ENCODE assay signal across 15 cellular contexts in the genomic region with DNA sequence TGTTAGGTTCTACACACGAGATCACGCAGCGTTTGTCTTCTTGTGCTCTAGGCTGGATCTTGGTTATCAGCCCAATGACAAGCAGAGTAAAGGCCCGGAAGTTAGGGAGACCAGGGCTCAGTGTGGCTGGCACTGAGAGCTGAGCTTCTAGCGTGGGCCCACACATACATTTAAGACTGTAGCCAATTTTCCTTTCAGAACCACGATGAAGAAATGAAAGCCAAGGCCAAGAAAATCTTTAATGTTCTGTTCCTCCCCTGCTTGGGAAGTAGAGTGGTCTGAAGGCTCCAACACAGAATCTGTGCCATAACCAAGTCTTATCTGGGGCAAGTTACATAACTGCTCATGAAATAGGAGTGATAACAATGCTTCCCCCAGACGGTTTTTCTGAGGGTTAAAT. TPM values are rescaled to one million over a fixed set of nuclear protein-coding genes. Genes with fewer than 3 reads are reported as not detected.
DNase-seq lines count a peak whose midpoint lies in the region; ATAC-seq, FAIRE-seq and TF ChIP-seq lines count a peak whose summit lies in the region.
"Had no signal": no experiment of that assay in that cellular context is flagged by ENCODE, and none has a peak within 500 bp of the region (broad histone marks: within the 10 kb centered on the region; RNA-seq: fewer than 3 reads in every experiment).

No MANE protein-coding gene starts in this region.

- H2AFZ ChIP-seq in fibroblast of lung (ENCODE audit: low read length), result no peak overlapping the region

- no peak for TF ChIP-seq POLR2A in stomach (IDR thresholded peaks at IDR 0.05)

- TF ChIP-seq EP300 in stomach (IDR thresholded peaks at IDR 0.05), result no peak

- H3K4me2 ChIP-seq in fibroblast of lung (ENCODE audit: extremely low read depth, insufficient read depth, low read length), result peak overlapping the region; percentile 70

- H3K27me3 ChIP-seq in fibroblast of lung (ENCODE audit: control insufficient read depth, insufficient read depth, low read length) (no peaks in the 10 kb centered on the region), stomach (no peaks in the 10 kb centered on the region)

- 68 to 77% (median 73%) methylated on average over 7 of the region's 7 CpGs for WGBS in stomach, 5 donors

- no peaks in the 10 kb centered on the region for H3K9me3 ChIP-seq in fibroblast of lung (ENCODE audit: control insufficient read depth, insufficient read depth, low read depth, low read length)
- H3K9me3 ChIP-seq in stomach, result no peaks in the 10 kb centered on the region

- POLR2A ChIA-PET in RWPE1 (lab: Yijun Ruan, JAX; ENCODE audit: low non-redundant PET), result no interaction called here

- H3K27ac ChIP-seq in RWPE1 (0 out of 2 replicates have a peak overlapping the region, but pooled peaks have one; percentile 23), fibroblast of lung (ENCODE audit: insufficient read depth, low read length) (peak overlapping the region; percentile 37), stomach (peak overlapping the region in 4 of 5 donors; percentile 23 to 66 (median 44))

- H3K4me3 ChIP-seq in fibroblast of lung (replicated peaks in 1 of 4; ENCODE audit: control extremely low read depth in 1 of 4, insufficient read depth in 1 of 4, low read depth in 3 of 4, low read length in 4 of 4), result no peak overlapping the region
- H3K4me3 ChIP-seq in stomach, result no peak overlapping the region

- CTCF ChIA-PET in RWPE1 (lab: Yijun Ruan, JAX), result no interaction called here

- peaks cover 48% of the 10 kb centered on the region for H3K4me1 Mint-ChIP-seq in activated CD4-positive, alpha-beta T cell treated with anti-CD3 and anti-CD28 coated beads, Interleukin-2, amount 10 ng/mL, durations not matched to agents 24 days and 14 days

- H3K36me3 Mint-ChIP-seq in activated CD4-positive, alpha-beta T cell treated with anti-CD3 and anti-CD28 coated beads, Interleukin-2, amount 10 ng/mL, durations not matched to agents 24 days and 14 days (ENCODE audit: low read depth), result peaks cover 31% of the 10 kb centered on the region

- no peak for ATAC-seq in HG03108 (IDR thresholded peaks at IDR 0.05; ENCODE audit: unreplicated experiment)
- ATAC-seq: SK-N-SH treated with all-trans-retinoic acid at 6 μM for 48 hours had no signal

- no peak overlapping the region for H3K9ac ChIP-seq in fibroblast of lung (ENCODE audit: insufficient read depth, low read length)

- H3K79me2 ChIP-seq in fibroblast of lung (ENCODE audit: control insufficient read depth, insufficient read depth, low read length), result peaks cover 21% of the 10 kb centered on the region

- DNase-seq in activated CD4-positive, alpha-beta T cell treated with anti-CD3 and anti-CD28 coated beads, Interleukin-2, amount 10 ng/mL, durations not matched to agents 24 days and 14 days, result no peak
- no peak for DNase-seq in activated CD4-positive, alpha-beta T cell treated with anti-CD3 and anti-CD28 coated beads, Interleukin-2, amount 50 U/mL, for 1 hour
- DNase-seq in RWPE1 (ENCODE audit: low spot score), result no peak
- DNase-seq in fibroblast of lung (ENCODE audit: low read depth in 2 of 2), result no peak
- no peak for DNase-seq in stomach
- DNase-seq in HTR-8/SVneo (ENCODE audit: insufficient read length, low spot score), result no peak
- DNase-seq in NCI-H1092 treated with DMSO at 0.1 percent for 48 hours (lab: John Stamatoyannopoulos, UW), result no peak
- DNase-seq: activated CD4-positive, CD25-positive, alpha-beta regulatory T cell; activated T-cell treated with anti-CD3 and anti-CD28 coated beads, Interleukin-2, amount 50 U/mL, for 48 hours; glutamatergic neuron; NCI-H2171 had no signal

- intact Hi-C loops in activated CD4-positive, alpha-beta T cell treated with anti-CD3 and anti-CD28 coated beads, Interleukin-2, amount 10 ng/mL, durations not matched to agents 24 days and 14 days (cut with micrococcal nuclease), result loop anchor here (5.0 kb wide), 1 partner anchor 34 kb away; no protein-coding TSS in a partner anchor
- intact Hi-C loops in stomach (cut with DNase I; ENCODE audit: low total_unique reads), result no loop called here

- H3K9me3 Mint-ChIP-seq in activated CD4-positive, alpha-beta T cell treated with anti-CD3 and anti-CD28 coated beads, Interleukin-2, amount 10 ng/mL, durations not matched to agents 24 days and 14 days, result no peaks in the 10 kb centered on the region

- H3K27ac Mint-ChIP-seq in activated CD4-positive, alpha-beta T cell treated with anti-CD3 and anti-CD28 coated beads, Interleukin-2, amount 10 ng/mL, durations not matched to agents 24 days and 14 days, result peak overlapping the region; percentile 1

- no peaks in the 10 kb centered on the region for H3K27me3 Mint-ChIP-seq in activated CD4-positive, alpha-beta T cell treated with anti-CD3 and anti-CD28 coated beads, Interleukin-2, amount 10 ng/mL, durations not matched to agents 24 days and 14 days

- no peak for FAIRE-seq in HTR-8/SVneo (lab: Jason Lieb, UNC)
- FAIRE-seq: bronchial epithelial cell, GM18507 had no signal

- H3K4me1 ChIP-seq in fibroblast of lung (ENCODE audit: control insufficient read depth, extremely low read depth, insufficient read depth, low read length) (peaks cover 30% of the 10 kb centered on the region), stomach (peaks cover 34 to 97% (median 55%) of the 10 kb centered on the region in 4 donors)

- H4K20me1 ChIP-seq in fibroblast of lung (ENCODE audit: control insufficient read depth, extremely low read depth, insufficient read depth, low read length), result no peaks in the 10 kb centered on the region

- H3K36me3 ChIP-seq in fibroblast of lung (ENCODE audit: control insufficient read depth, insufficient read depth, low read length) (peaks cover 3% of the 10 kb centered on the region), stomach (peaks cover 0 to 10% (median 2%) of the 10 kb centered on the region in 4 donors)

- TF ChIP-seq CTCF in RWPE1 (conservative IDR thresholded peaks at IDR 0.05; ENCODE audit: low read depth), result no peak
- no peak for TF ChIP-seq CTCF in fibroblast of lung (conservative IDR thresholded peaks at IDR 0.05 in 1 of 2, IDR thresholded peaks at IDR 0.05 in 1 of 2; ENCODE audit: low read depth in 1 of 2, low read length in 2 of 2)
- TF ChIP-seq CTCF in stomach (IDR thresholded peaks at IDR 0.05), result no peak

- no peak overlapping the region for H3K4me3 Mint-ChIP-seq in activated CD4-positive, alpha-beta T cell treated with anti-CD3 and anti-CD28 coated beads, Interleukin-2, amount 10 ng/mL, durations not matched to agents 24 days and 14 days

RNA-seq across cellular contexts. Expression of gene ST3GAL4, which starts 4.7 kb away (rescaled TPM):
- total RNA-seq in activated CD4-positive, alpha-beta T cell treated with anti-CD3 and anti-CD28 coated beads, Interleukin-2, amount 10 ng/mL, durations not matched to agents 24 days and 14 days, result 12.3 and 13.3 TPM in 2 replicates
- total RNA-seq in fibroblast of lung, result 25.2 and 36.8 TPM in 2 replicates
- 16.7 and 24.8 TPM in 2 replicates for polyA plus RNA-seq in fibroblast of lung
- 14.7 and 23.5 TPM in 2 replicates for polyA plus RNA-seq in fibroblast of lung (2012)
- polyA minus RNA-seq in fibroblast of lung (ENCODE audit: low replicate concordance), result 25.7 and 55.7 TPM in 2 replicates
- 10 to 100 TPM in 3 of 5 donors, 1 to 10 TPM in 1, not detected in 1; 9.9 to 31.0 (median 18.4) TPM for total RNA-seq in stomach
- polyA plus RNA-seq in stomach, result 10 to 100 TPM; 12.5 to 26.0 (median 15.7) TPM

RNA-seq across cellular contexts. Expression of gene DCPS, which starts 47.0 kb away (rescaled TPM):
- total RNA-seq in activated CD4-positive, alpha-beta T cell treated with anti-CD3 and anti-CD28 coated beads, Interleukin-2, amount 10 ng/mL, durations not matched to agents 24 days and 14 days, result 36.0 and 40.2 TPM in 2 replicates
- total RNA-seq in fibroblast of lung (9.8 and 13.0 TPM in 2 replicates), stomach (10 to 100 TPM in 2 of 5 donors, 1 to 10 TPM in 3; 1.8 to 60.3 (median 5.9) TPM)
- polyA plus RNA-seq in fibroblast of lung (22.7 and 40.8 TPM in 2 replicates), stomach (10 to 100 TPM; 10.5 to 21.2 (median 14.7) TPM)
- 20.1 and 42.9 TPM in 2 replicates for polyA plus RNA-seq in fibroblast of lung (2012)
- polyA minus RNA-seq in fibroblast of lung (ENCODE audit: low replicate concordance), result 16.3 and 32.0 TPM in 2 replicates
